Comparison of ENCODE assay signal across 2 cellular contexts in the genomic region with DNA sequence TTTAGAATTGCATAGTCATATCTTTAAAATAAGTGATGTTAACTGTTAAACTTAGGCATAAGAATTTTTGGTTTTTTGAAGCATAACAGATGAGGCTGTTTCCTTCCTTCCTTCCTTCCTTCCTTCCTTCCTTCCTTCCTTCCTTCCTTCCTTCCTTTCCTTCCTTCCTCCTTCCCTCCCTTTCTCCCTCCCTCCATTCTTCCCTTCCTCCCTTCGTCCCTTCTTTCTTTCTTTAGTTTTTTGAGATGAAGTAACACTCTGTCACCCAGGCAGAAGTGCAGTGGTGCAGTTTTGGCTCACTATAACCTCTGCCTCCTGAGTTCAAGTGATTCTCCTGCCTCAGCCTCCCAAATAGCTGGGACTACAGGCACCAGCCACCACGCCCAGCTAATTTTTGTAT. TPM values are rescaled to one million over a fixed set of nuclear protein-coding genes. Genes with fewer than 3 reads are reported as not detected.
"Had no signal": no experiment of that assay in that cellular context is flagged by ENCODE, and none has a peak within 500 bp of the region (broad histone marks: within the 10 kb centered on the region; RNA-seq: fewer than 3 reads in every experiment).

No MANE protein-coding gene starts in this region.

RNA-seq across cellular contexts. Expression of gene UNC79, which starts 48.3 kb away (rescaled TPM):
- total RNA-seq: LHCN-M2, M059J had no signal
